ENCODE assay signal across 13 cellular contexts in genomic region chr22:41951898-41952474, GRCh38.
DNase-seq lines count a peak whose midpoint lies in the region; ATAC-seq and TF ChIP-seq lines count a peak whose summit lies in the region.
"Had no signal": no experiment of that assay in that cellular context is flagged by ENCODE, and none has a peak within 500 bp of the region (broad histone marks: within the 10 kb centered on the region; RNA-seq: fewer than 3 reads in every experiment).

Gene SMIM45 (plus strand): TSS chr22:41952150.

- no peaks in the 10 kb centered on the region for H3K36me3 Mint-ChIP-seq in CD14-positive monocyte

- H3K27ac Mint-ChIP-seq in CD14-positive monocyte: peak within 1 kb of the TSS in 1 of 7 donors; percentile 65

- no peaks in the 10 kb centered on the region for H3K27me3 ChIP-seq in neuronal stem cell (ENCODE audit: control insufficient read depth in 3 of 3, insufficient read depth in 3 of 3, low read depth in 1 of 3, low read length in 3 of 3)
- H3K27me3 ChIP-seq: body of pancreas, sigmoid colon had no signal

- H2BK120ac ChIP-seq in neuronal stem cell (ENCODE audit: low read depth, low read length): no peak within 1 kb of the TSS

- H3K18ac ChIP-seq in neuronal stem cell (ENCODE audit: low read length): peak within 1 kb of the TSS; percentile 80

- in situ Hi-C loops in G401 (cut with HindIII; ENCODE audit: low sequenced_read_pairs): no loop called here

- no peak within 1 kb of the TSS for H3K4ac ChIP-seq in neuronal stem cell (ENCODE audit: low read length)

- peaks cover 0 to 13% (median 2%) of the 10 kb centered on the region in 3 donors for H3K27me3 Mint-ChIP-seq in CD14-positive monocyte (ENCODE audit: low read depth in 3 of 3)

- H3K9me3 Mint-ChIP-seq in CD14-positive monocyte: peaks cover 0 to 1% (median 0%) of the 10 kb centered on the region in 7 donors

- peaks cover 2% of the 10 kb centered on the region for H3K79me1 ChIP-seq in neuronal stem cell (ENCODE audit: low read depth, low read length)

- peaks cover 3% of the 10 kb centered on the region for H3K4me1 Mint-ChIP-seq in CD14-positive monocyte

- WGBS in neuronal stem cell (ENCODE audit: extremely low coverage in 2 of 2, insufficient read length in 2 of 2, insufficient replicate concordance in 1 of 2), 2 donors: no CpG with 5 or more reads among the region's 16 CpGs

- H2AFZ ChIP-seq in neuronal stem cell (ENCODE audit: low read length): no peak within 1 kb of the TSS

- no peak within 1 kb of the TSS for H3K4me3 Mint-ChIP-seq in CD14-positive monocyte

- H3K23ac ChIP-seq in neuronal stem cell (ENCODE audit: low read depth, low read length, poor library complexity): no peak within 1 kb of the TSS

- H3K27ac ChIP-seq in neuronal stem cell (replicated peaks; ENCODE audit: low read length): no peak within 1 kb of the TSS
- H3K27ac ChIP-seq: body of pancreas, esophagus muscularis mucosa, sigmoid colon had no signal

- no peak within 1 kb of the TSS for H4K8ac ChIP-seq in neuronal stem cell (ENCODE audit: low read depth, low read length)

- no peak within 1 kb of the TSS for H4K91ac ChIP-seq in neuronal stem cell (ENCODE audit: low read depth, low read length, poor library complexity)

- peak within 1 kb of the TSS; percentile 68 for H2BK12ac ChIP-seq in neuronal stem cell (ENCODE audit: low read length)

- no peak for TF ChIP-seq CTCF in CD14-positive monocyte (IDR thresholded peaks at IDR 0.05)

- H3K36me3 ChIP-seq in neuronal stem cell (replicated peaks in 1 of 2; ENCODE audit: control insufficient read depth in 2 of 2, insufficient read depth in 2 of 2, low read length in 2 of 2): no peaks in the 10 kb centered on the region
- H3K36me3 ChIP-seq: esophagus muscularis mucosa, sigmoid colon had no signal

- DNase-seq in G401 (ENCODE audit: low spot score) (peak; percentile 97), NCI-H1930 (lab: John Stamatoyannopoulos, UW) (peak; percentile 79 to 90), cerebellum (ENCODE audit: low spot score) (peak; percentile 92), neuronal stem cell (ENCODE audit: low spot score) (peak; percentile 72), left lobe of liver (ENCODE audit: low spot score) (no peak), CD14-positive monocyte (ENCODE audit: low spot score) (no peak)
- DNase-seq: body of pancreas, left cardiac atrium, sigmoid colon, T-helper 9 cell had no signal

- H2BK15ac ChIP-seq in neuronal stem cell (ENCODE audit: low read length): peak within 1 kb of the TSS; percentile 76

- no peak within 1 kb of the TSS for H2BK5ac ChIP-seq in neuronal stem cell (ENCODE audit: low read length)

- H3K4me3 ChIP-seq in neuronal stem cell (ENCODE audit: low read length in 2 of 2): no peak within 1 kb of the TSS
- H3K4me3 ChIP-seq: body of pancreas, esophagus muscularis mucosa, sigmoid colon had no signal

- no peak within 1 kb of the TSS for H3K9ac ChIP-seq in neuronal stem cell (ENCODE audit: low read depth, low read length, poor library complexity)

- no peaks in the 10 kb centered on the region for H3K9me3 ChIP-seq in neuronal stem cell (replicated peaks in 1 of 2; ENCODE audit: control insufficient read depth in 2 of 2, insufficient read depth in 1 of 2, low read depth in 1 of 2, low read length in 2 of 2)
- H3K9me3 ChIP-seq: body of pancreas, esophagus muscularis mucosa, sigmoid colon had no signal

- ATAC-seq in GM21447 (IDR thresholded peaks at IDR 0.05; ENCODE audit: unreplicated experiment): no peak
- ATAC-seq in left lobe of liver: no peak
- no peak for ATAC-seq in GM21360 (IDR thresholded peaks at IDR 0.05; ENCODE audit: unreplicated experiment)
- ATAC-seq: body of pancreas had no signal

- H3K4me2 ChIP-seq in neuronal stem cell (ENCODE audit: insufficient read depth, low read length, poor library complexity, severe bottlenecking): peak within 1 kb of the TSS; percentile 30

- H2AK5ac ChIP-seq in neuronal stem cell (ENCODE audit: low read depth, low read length): peak within 1 kb of the TSS; percentile 93

- intact Hi-C loops in CD14-positive monocyte (cut with micrococcal nuclease): no loop called here

- peaks cover 18 to 24% of the 10 kb centered on the region in 2 donors for H3K4me1 ChIP-seq in neuronal stem cell (ENCODE audit: control insufficient read depth in 2 of 2, insufficient read depth in 1 of 2, low read depth in 1 of 2, low read length in 2 of 2)

- H3K14ac ChIP-seq in neuronal stem cell (ENCODE audit: low read length): peak within 1 kb of the TSS; percentile 49

Comparison
In these comparisons a context has a peak if more than half of its experiments do, and no peak if none do; other contexts are left out.
1. DNase-seq: peak in G401 (single experiment), NCI-H1930 (2 of 2), cerebellum (single experiment) and neuronal stem cell (single experiment); none in left lobe of liver (single experiment) and CD14-positive monocyte (single experiment).